ENCODE assay signal across 10 cellular contexts in genomic region chr3:51637941-51638471, GRCh38. TPM values are rescaled to one million over a fixed set of nuclear protein-coding genes. Genes with fewer than 3 reads are reported as not detected.
DNase-seq lines count a peak whose midpoint lies in the region; TF ChIP-seq lines count a peak whose summit lies in the region.
"Had no signal": no experiment of that assay in that cellular context is flagged by ENCODE, and none has a peak within 500 bp of the region (broad histone marks: within the 10 kb centered on the region; RNA-seq: fewer than 3 reads in every experiment).

No MANE protein-coding gene starts in this region.

- no peak overlapping the region for H3K4me3 Mint-ChIP-seq in activated CD4-positive, alpha-beta memory T cell treated with anti-CD3 and anti-CD28 coated beads for 36 hours
- H3K4me3 Mint-ChIP-seq: CD4-positive, alpha-beta memory T cell; stimulated activated naive CD8-positive, alpha-beta T cell treated with anti-CD3 and anti-CD28 coated beads, Interleukin-15, Interleukin-2, amounts not matched to agents 100 ng/mL and 50 ng/mL, for 24 hours had no signal

- no peaks in the 10 kb centered on the region for H3K27me3 Mint-ChIP-seq in activated CD4-positive, alpha-beta memory T cell treated with anti-CD3 and anti-CD28 coated beads for 36 hours
- H3K27me3 Mint-ChIP-seq: CD4-positive, alpha-beta memory T cell; stimulated activated naive CD8-positive, alpha-beta T cell treated with anti-CD3 and anti-CD28 coated beads, Interleukin-15, Interleukin-2, amounts not matched to agents 100 ng/mL and 50 ng/mL, for 24 hours had no signal

- no peaks in the 10 kb centered on the region for H3K4me1 Mint-ChIP-seq in activated CD4-positive, alpha-beta memory T cell treated with anti-CD3 and anti-CD28 coated beads for 36 hours (ENCODE audit: low read depth)

- no peak for TF ChIP-seq POLR2A in spleen (IDR thresholded peaks at IDR 0.05)

- no peaks in the 10 kb centered on the region for H3K27me3 ChIP-seq in spleen (replicated peaks in 1 of 7)

- peak; percentile 17 to 65 (median 48) for TF ChIP-seq CTCF in spleen (IDR thresholded peaks at IDR 0.05 in 8 of 11, conservative IDR thresholded peaks at IDR 0.05 in 3 of 11)

- peaks cover 4 to 100% (median 86%) of the 10 kb centered on the region in 6 donors for H3K36me3 ChIP-seq in spleen

- POLR2A ChIA-PET in HEK293T (lab: Yijun Ruan, JAX): interaction anchor here (1.0 kb wide), 1 partner anchor 135 kb away, joined by 3 read pairs; no protein-coding TSS in a partner anchor
- POLR2A ChIA-PET in activated CD4-positive, alpha-beta memory T cell treated with anti-CD3 and anti-CD28 coated beads for 36 hours (lab: Charles Lee): no interaction called here

- no peaks in the 10 kb centered on the region for H3K4me1 ChIP-seq in spleen

- WGBS in spleen, 5 donors: 78 to 81% (median 80%) methylated on average over 6 of the region's 6 CpGs

- H3K27ac Mint-ChIP-seq in activated CD4-positive, alpha-beta memory T cell treated with anti-CD3 and anti-CD28 coated beads for 36 hours: no peak overlapping the region
- H3K27ac Mint-ChIP-seq: stimulated activated naive CD8-positive, alpha-beta T cell treated with anti-CD3 and anti-CD28 coated beads, Interleukin-15, Interleukin-2, amounts not matched to agents 100 ng/mL and 50 ng/mL, for 24 hours had no signal

- no peaks in the 10 kb centered on the region for H3K9me3 ChIP-seq in spleen

- peak; percentile 3 to 64 (median 34) for DNase-seq in NCI-H1417 (lab: John Stamatoyannopoulos, UW)
- DNase-seq in NCI-H1417 treated with DMSO at 0.1 percent for 48 hours (lab: John Stamatoyannopoulos, UW): no peak
- peak; percentile 78 for DNase-seq in HEK293T (ENCODE audit: extremely low spot score)
- peak; percentile 42 for DNase-seq in NCI-H2196 treated with DMSO at 0.1 percent for 48 hours (lab: John Stamatoyannopoulos, UW; ENCODE audit: unreplicated experiment)
- peak; percentile 45 for DNase-seq in activated CD4-positive, alpha-beta memory T cell treated with anti-CD3 and anti-CD28 coated beads for 36 hours
- peak; percentile 59 for DNase-seq in glomerular visceral epithelial cell (ENCODE audit: extremely low spot score)
- DNase-seq in spleen: no peak
- no peak for DNase-seq in NCI-H187 treated with DMSO at 0.1 percent for 48 hours (lab: John Stamatoyannopoulos, UW)

- peaks cover 35% of the 10 kb centered on the region for H3K36me3 Mint-ChIP-seq in activated CD4-positive, alpha-beta memory T cell treated with anti-CD3 and anti-CD28 coated beads for 36 hours

- CTCF ChIA-PET in HEK293T (lab: Yijun Ruan, JAX): interaction anchor here (0.7 to 1.0 kb wide), 2 partner anchors 9 to 56 kb away, joined by 3 read pairs; no protein-coding TSS in a partner anchor
- CTCF ChIA-PET in activated CD4-positive, alpha-beta memory T cell treated with anti-CD3 and anti-CD28 coated beads for 36 hours (lab: Charles Lee): interaction anchor here (1.0 to 1.4 kb wide), 2 partner anchors 32 to 136 kb away, joined by 3 to 4 read pairs; no protein-coding TSS in a partner anchor

- no peak overlapping the region for H3K27ac ChIP-seq in spleen

- H3K4me3 ChIP-seq in spleen: no peak overlapping the region

- H3K9me3 Mint-ChIP-seq in activated CD4-positive, alpha-beta memory T cell treated with anti-CD3 and anti-CD28 coated beads for 36 hours: no peaks in the 10 kb centered on the region
- H3K9me3 Mint-ChIP-seq: CD4-positive, alpha-beta memory T cell; stimulated activated naive CD8-positive, alpha-beta T cell treated with anti-CD3 and anti-CD28 coated beads, Interleukin-15, Interleukin-2, amounts not matched to agents 100 ng/mL and 50 ng/mL, for 24 hours had no signal

- intact Hi-C loops in activated CD4-positive, alpha-beta memory T cell treated with anti-CD3 and anti-CD28 coated beads for 36 hours (cut with micrococcal nuclease): loop anchor here (1.0 to 2.0 kb wide), 2 partner anchors 45 to 136 kb away; no protein-coding TSS in a partner anchor
- intact Hi-C loops in spleen (cut with DNase I; ENCODE audit: low total_unique reads): no loop called here

TF ChIP-seq in HEK293T, 16 proteins besides CTCF, POLR2A, EP300 and RAD21:
- TF ChIP-seq TARDBP (IDR thresholded peaks at IDR 0.05) (no peak), FOXK2 (IDR thresholded peaks at IDR 0.05) (no peak), ELF4 (IDR thresholded peaks at IDR 0.05) (no peak), ZNF384 (IDR thresholded peaks at IDR 0.05) (no peak), L3MBTL2 (conservative IDR thresholded peaks at IDR 0.05) (no peak), HDGF (IDR thresholded peaks at IDR 0.05; ENCODE audit: borderline replicate concordance) (no peak), CTBP1 (IDR thresholded peaks at IDR 0.05; ENCODE audit: borderline replicate concordance) (no peak), BHLHE40 (IDR thresholded peaks at IDR 0.05; ENCODE audit: borderline replicate concordance) (no peak), NFRKB (IDR thresholded peaks at IDR 0.05) (no peak), LEF1 (IDR thresholded peaks at IDR 0.05; ENCODE audit: borderline replicate concordance) (no peak), SUZ12 (IDR thresholded peaks at IDR 0.05) (no peak), FOXA1 (IDR thresholded peaks at IDR 0.05) (no peak), SP1 (IDR thresholded peaks at IDR 0.05) (no peak), ARNT (IDR thresholded peaks at IDR 0.05) (no peak), FOXM1 (IDR thresholded peaks at IDR 0.05; ENCODE audit: borderline replicate concordance) (no peak), PKNOX1 (IDR thresholded peaks at IDR 0.05) (no peak)
TF ChIP-seq in HEK293T: peak in this region for 0.

RNA-seq across cellular contexts. Expression of gene TEX264, which starts 33.0 kb away (rescaled TPM):
- 10 to 100 TPM; 44.9 to 45.2 TPM for total RNA-seq in activated CD4-positive, alpha-beta memory T cell treated with anti-CD3 and anti-CD28 coated beads for 36 hours
- 10 to 100 TPM; 29.8 to 66.3 (median 46.0) TPM for total RNA-seq in spleen
- 10 to 100 TPM; 49.9 to 73.1 (median 57.9) TPM for polyA plus RNA-seq in spleen

Comparison
In these comparisons a context has a peak if more than half of its experiments do, and no peak if none do; other contexts are left out.
1. DNase-seq: peak in NCI-H1417 (3 of 3), HEK293T (single experiment), NCI-H2196 treated with DMSO at 0.1 percent for 48 hours (single experiment), activated CD4-positive, alpha-beta memory T cell treated with anti-CD3 and anti-CD28 coated beads for 36 hours (single experiment) and glomerular visceral epithelial cell (single experiment); none in NCI-H1417 treated with DMSO at 0.1 percent for 48 hours (single experiment), spleen (single experiment) and NCI-H187 treated with DMSO at 0.1 percent for 48 hours (single experiment).